ENCODE assay signal across 8 cellular contexts in the genomic region with DNA sequence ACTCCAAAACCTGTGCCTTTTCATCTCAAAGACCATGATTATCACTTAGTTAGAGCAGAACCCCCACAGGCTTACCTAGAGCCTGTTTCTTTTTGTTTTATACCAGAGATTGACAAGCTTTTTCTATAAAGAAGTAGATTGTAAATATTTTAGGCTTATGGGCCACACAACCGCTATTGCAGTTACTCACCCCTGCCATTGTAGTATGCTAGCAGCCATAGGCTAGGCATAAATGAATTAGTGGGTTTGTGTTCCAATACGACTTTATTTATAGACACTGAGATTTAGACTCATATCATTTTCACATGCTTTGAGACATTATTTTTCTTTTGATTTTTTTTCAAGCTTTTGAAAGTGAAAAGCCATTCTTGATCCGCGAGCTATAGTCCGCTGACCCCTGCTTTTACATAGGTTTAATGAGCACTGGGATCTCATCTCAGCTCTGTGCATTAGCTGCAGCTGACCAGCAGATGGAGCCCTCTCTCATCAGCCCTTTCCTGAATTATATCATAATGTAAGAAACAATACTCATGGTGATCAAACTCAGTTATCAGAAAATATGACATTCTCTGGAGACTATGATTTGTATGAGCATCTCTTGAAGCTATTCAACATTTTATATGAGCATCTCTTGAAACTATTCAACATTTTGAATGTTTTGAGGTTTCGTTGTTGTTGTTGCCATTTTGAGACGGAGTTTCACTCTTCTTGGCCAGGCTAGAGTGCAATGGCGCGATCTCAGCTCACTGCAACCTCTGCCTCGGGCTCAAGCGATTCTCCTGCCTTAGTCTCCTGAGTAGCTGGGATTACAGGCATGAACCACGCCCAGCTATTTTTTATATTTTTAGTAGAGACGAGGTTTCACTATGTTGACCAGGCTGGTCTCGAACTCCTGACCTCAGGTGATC.
DNase-seq lines count a peak whose midpoint lies in the region; ATAC-seq and TF ChIP-seq lines count a peak whose summit lies in the region.

No MANE protein-coding gene starts in this region.

- H3K4me2 ChIP-seq in hepatocyte = no peak overlapping the region

- DNase-seq in BE2C (peak; percentile 24), HK-2 (ENCODE audit: unreplicated experiment) (peak; percentile 17), RPMI7951 (ENCODE audit: low read depth) (peak; percentile 49), amniotic epithelial cell (ENCODE audit: low read depth) (peak; percentile 27), hepatocyte (ENCODE audit: low spot score) (peak; percentile 56)
- DNase-seq in stimulated activated CD4-positive, alpha-beta T cell treated with anti-CD3 and anti-CD28 coated beads, Interleukin-15, amount 100 ng/mL, for 24 hours = peak; percentile 53

- WGBS in hepatocyte (ENCODE audit: low lambda C conversion rate, missing lambda C conversion rate) = 81% methylated on average over 14 of the region's 14 CpGs

- no peaks in the 10 kb centered on the region for H3K9me2 ChIP-seq in hepatocyte (replicated peaks; ENCODE audit: insufficient read depth)

- H3K27ac ChIP-seq in hepatocyte = no peak overlapping the region

- H4K20me1 ChIP-seq in hepatocyte (ENCODE audit: insufficient read depth, poor library complexity, severe bottlenecking) = no peaks in the 10 kb centered on the region

- H3K27me3 ChIP-seq in BE2C (no peaks in the 10 kb centered on the region), hepatocyte (no peaks in the 10 kb centered on the region)

- H3K4me3 ChIP-seq in BE2C (ENCODE audit: low read depth, low read length) (no peak overlapping the region), hepatocyte (no peak overlapping the region)

- H3K79me2 ChIP-seq in hepatocyte = no peaks in the 10 kb centered on the region

- no peaks in the 10 kb centered on the region for H3K4me1 ChIP-seq in BE2C
- H3K4me1 ChIP-seq in hepatocyte (ENCODE audit: insufficient read depth) = no peaks in the 10 kb centered on the region

- H3K9me3 ChIP-seq in BE2C (no peaks in the 10 kb centered on the region), hepatocyte (ENCODE audit: low read depth) (no peaks in the 10 kb centered on the region)

- TF ChIP-seq CTCF in BE2C (IDR thresholded peaks at IDR 0.05; ENCODE audit: low read depth, low read length) = peak; percentile 82
- peak; percentile 86 for TF ChIP-seq CTCF in hepatocyte (IDR thresholded peaks at IDR 0.05; ENCODE audit: poor library complexity)

- ATAC-seq in GM18511 (IDR thresholded peaks at IDR 0.05; ENCODE audit: unreplicated experiment) (peak; percentile 72), GM18505 (IDR thresholded peaks at IDR 0.05; ENCODE audit: unreplicated experiment) (no peak)

- H3K36me3 ChIP-seq in BE2C = no peaks in the 10 kb centered on the region
- H3K36me3 ChIP-seq in hepatocyte (replicated peaks; ENCODE audit: insufficient read depth, low read depth) = no peaks in the 10 kb centered on the region

- TF ChIP-seq POLR2A in GM18505 (IDR thresholded peaks at IDR 0.05; ENCODE audit: borderline replicate concordance, extremely low read depth, insufficient read depth, insufficient read length) = no peak

- H2AFZ ChIP-seq in hepatocyte = no peak overlapping the region
